27 cellular contexts compared by ENCODE assay signal in genomic region chr11:68057807-68058206, GRCh38. TPM values are rescaled to one million over a fixed set of nuclear protein-coding genes. Genes with fewer than 3 reads are reported as not detected.
DNase-seq lines count a peak whose midpoint lies in the region; ATAC-seq, FAIRE-seq and TF ChIP-seq lines count a peak whose summit lies in the region.
"Had no signal": no experiment of that assay in that cellular context is flagged by ENCODE, and none has a peak within 500 bp of the region (broad histone marks: within the 10 kb centered on the region; RNA-seq: fewer than 3 reads in every experiment).

No MANE protein-coding gene starts in this region.

- TF ChIP-seq EP300 in K562 (IDR thresholded peaks at IDR 0.05; ENCODE audit: low read length): no peak

- DNase-seq in activated T-cell treated with anti-CD3 and anti-CD28 coated beads, Interleukin-2, amount 50 U/mL, for 24 hours: no peak
- no peak for DNase-seq in activated T-cell treated with anti-CD3 and anti-CD28 coated beads, Interleukin-2, amount 50 U/mL, for 48 hours
- DNase-seq in K562 (ENCODE audit: extremely low read depth in 1 of 4, low spot score in 3 of 4): no peak
- no peak for DNase-seq in stimulated activated naive B cell treated with anti-CD40 and anti-IgM and Interleukin-4, amounts not matched to agents 10 μg/mL and 1 μg/mL and 100 μg/mL, for 72 hours
- DNase-seq: CD4-positive, alpha-beta T cell; COR-L47; GOT3; KBM-7; NCI-H1105 treated with DMSO at 0.1 percent for 48 hours; NCI-H146; NCI-H1930; NCI-H2107; NCI-H446; NCI-H526; NCI-H82; NK-92 treated with Interleukin-12 subunit alpha and Interleukin-12 subunit beta, amount 100 ng/mL, for 24 hours; PC-9; SJCRH30 had no signal

- TF ChIP-seq CTCF in HEK293 (tag by site-specific recombination; IDR thresholded peaks at IDR 0.05): no peak
- no peak for TF ChIP-seq CTCF in K562 (IDR thresholded peaks at IDR 0.05 in 2 of 3, conservative IDR thresholded peaks at IDR 0.05 in 1 of 3; ENCODE audit: insufficient read depth in 2 of 3, low read depth in 1 of 3, low read length in 3 of 3)

- H3K27ac ChIP-seq in HEK293 (ENCODE audit: extremely low read depth, low read depth, low read length) (no peak overlapping the region), K562 (ENCODE audit: extremely low read depth, low read depth, low read length) (no peak overlapping the region)
- H3K27ac ChIP-seq: BLaER1 treated with 17β-estradiol and CSF1 and Interleukin-3, amounts not matched to agents 10 nM and 100 nM; PC-9; SJCRH30 had no signal

- H3K9me3 Mint-ChIP-seq in activated T-cell treated with anti-CD3 and anti-CD28 coated beads, Interleukin-2, amount 50 U/mL, for 24 hours: no peaks in the 10 kb centered on the region
- H3K9me3 Mint-ChIP-seq in stimulated activated naive B cell treated with anti-CD40 and anti-IgM and Interleukin-4, amounts not matched to agents 10 μg/mL and 1 μg/mL and 100 μg/mL, for 72 hours: no peaks in the 10 kb centered on the region
- H3K9me3 Mint-ChIP-seq: CD4-positive, alpha-beta T cell had no signal

- no peak for FAIRE-seq in K562 (lab: Jason Lieb, UNC)
- FAIRE-seq: A204.1, G401.6 had no signal

- H3K4me1 Mint-ChIP-seq in activated T-cell treated with anti-CD3 and anti-CD28 coated beads, Interleukin-2, amount 50 U/mL, for 24 hours (ENCODE audit: low read depth): peaks cover 3% of the 10 kb centered on the region
- H3K4me1 Mint-ChIP-seq in stimulated activated naive B cell treated with anti-CD40 and anti-IgM and Interleukin-4, amounts not matched to agents 10 μg/mL and 1 μg/mL and 100 μg/mL, for 72 hours: no peaks in the 10 kb centered on the region

- H3K27me3 ChIP-seq in K562 (ENCODE audit: control insufficient read depth in 2 of 2, insufficient read depth in 2 of 2, low read length in 2 of 2): no peaks in the 10 kb centered on the region
- H3K27me3 ChIP-seq: BLaER1 treated with 17β-estradiol and CSF1 and Interleukin-3, amounts not matched to agents 10 nM and 100 nM; SJCRH30 had no signal

- no peaks in the 10 kb centered on the region for H4K20me1 ChIP-seq in K562 (replicated peaks; ENCODE audit: control insufficient read depth, insufficient read depth, low read length)

- TF ChIP-seq RAD21 in K562 (CRISPR knock-in tag; conservative IDR thresholded peaks at IDR 0.05 in 1 of 2, IDR thresholded peaks at IDR 0.05 in 1 of 2): no peak

- no peaks in the 10 kb centered on the region for H3K9me1 ChIP-seq in K562 (ENCODE audit: control insufficient read depth, insufficient read depth, low read length)

- ATAC-seq in K562 (no peak), HG02938 (IDR thresholded peaks at IDR 0.05; ENCODE audit: unreplicated experiment) (no peak), HG03520 (IDR thresholded peaks at IDR 0.05; ENCODE audit: unreplicated experiment) (no peak)
- ATAC-seq in stimulated activated naive B cell treated with anti-CD40 and anti-IgM and Interleukin-4, amounts not matched to agents 10 μg/mL and 1 μg/mL and 100 μg/mL, for 72 hours (replicated peaks): no peak
- ATAC-seq: HCT116, Right ventricle myocardium inferior, SK-N-SH treated with all-trans-retinoic acid at 6 μM for 48 hours had no signal

- BruUV-seq in K562 (replicated peaks; lab: Mats Ljungman, UMichigan): no TSS peak

- intact Hi-C loops in K562 (cut with micrococcal nuclease): no loop called here

- no peaks in the 10 kb centered on the region for H3K79me2 ChIP-seq in K562 (ENCODE audit: control insufficient read depth, insufficient read depth, low read length)

- H3K36me3 Mint-ChIP-seq in activated T-cell treated with anti-CD3 and anti-CD28 coated beads, Interleukin-2, amount 50 U/mL, for 24 hours (ENCODE audit: low read depth): peaks cover 35% of the 10 kb centered on the region
- peaks cover 44 to 58% of the 10 kb centered on the region in 2 donors for H3K36me3 Mint-ChIP-seq in stimulated activated naive B cell treated with anti-CD40 and anti-IgM and Interleukin-4, amounts not matched to agents 10 μg/mL and 1 μg/mL and 100 μg/mL, for 72 hours

- TF ChIP-seq POLR2A in K562 (conservative IDR thresholded peaks at IDR 0.05): no peak

- H3K36me3 ChIP-seq in HEK293 (ENCODE audit: control insufficient read depth in 2 of 2, insufficient read depth in 1 of 2, low read length in 2 of 2) (peaks cover 0 to 52% of the 10 kb centered on the region in 2 experiments; a peak in 2 of 3 replicates), K562 (ENCODE audit: control insufficient read depth, insufficient read depth, low read length) (peaks cover 48% of the 10 kb centered on the region; the same call in 2 of the 3 replicates)

- in situ Hi-C loops in K562 (cut with MboI): no loop called here

- H3K27me3 Mint-ChIP-seq in activated T-cell treated with anti-CD3 and anti-CD28 coated beads, Interleukin-2, amount 50 U/mL, for 24 hours: no peaks in the 10 kb centered on the region
- H3K27me3 Mint-ChIP-seq in stimulated activated naive B cell treated with anti-CD40 and anti-IgM and Interleukin-4, amounts not matched to agents 10 μg/mL and 1 μg/mL and 100 μg/mL, for 72 hours: no peaks in the 10 kb centered on the region
- H3K27me3 Mint-ChIP-seq: CD4-positive, alpha-beta T cell had no signal

- WGBS in K562 (ENCODE audit: insufficient coverage, low coverage, missing lambda C conversion rate): 90% methylated on average over 4 of the region's 4 CpGs

- POLR2A ChIA-PET in HEK293 (lab: Yijun Ruan, JAX) (no interaction called here), K562 (lab: Yijun Ruan, JAX) (interaction anchor here (0.9 kb wide), 1 partner anchor 9 kb away, joined by 4 read pairs; no protein-coding TSS in a partner anchor)

- H3K27ac Mint-ChIP-seq in activated T-cell treated with anti-CD3 and anti-CD28 coated beads, Interleukin-2, amount 50 U/mL, for 24 hours: peak overlapping the region; percentile 14
- peak overlapping the region; percentile 51 for H3K27ac Mint-ChIP-seq in stimulated activated naive B cell treated with anti-CD40 and anti-IgM and Interleukin-4, amounts not matched to agents 10 μg/mL and 1 μg/mL and 100 μg/mL, for 72 hours
- H3K27ac Mint-ChIP-seq: CD4-positive, alpha-beta T cell had no signal

- H3K4me1 ChIP-seq in HEK293 (ENCODE audit: control insufficient read depth, insufficient read depth, low read length): no peaks in the 10 kb centered on the region
- peaks cover 0 to 8% of the 10 kb centered on the region in 2 experiments; a peak in 1 of 5 replicates for H3K4me1 ChIP-seq in K562 (replicated peaks in 1 of 2; ENCODE audit: control insufficient read depth in 2 of 2, insufficient read depth in 2 of 2, low read length in 2 of 2)
- H3K4me1 ChIP-seq: SJCRH30 had no signal

- H3K4me3 ChIP-seq in HEK293 (ENCODE audit: low read depth, low read length) (no peak overlapping the region), K562 (no peak overlapping the region)
- H3K4me3 ChIP-seq: BLaER1 treated with 17β-estradiol and CSF1 and Interleukin-3, amounts not matched to agents 10 nM and 100 nM; PC-9; SJCRH30 had no signal

- H3K4me3 Mint-ChIP-seq in activated T-cell treated with anti-CD3 and anti-CD28 coated beads, Interleukin-2, amount 50 U/mL, for 24 hours: no peak overlapping the region
- no peak overlapping the region for H3K4me3 Mint-ChIP-seq in stimulated activated naive B cell treated with anti-CD40 and anti-IgM and Interleukin-4, amounts not matched to agents 10 μg/mL and 1 μg/mL and 100 μg/mL, for 72 hours
- H3K4me3 Mint-ChIP-seq: CD4-positive, alpha-beta T cell had no signal

- H3K4me2 ChIP-seq in K562 (ENCODE audit: insufficient read depth, low read length): no peak overlapping the region
- H3K4me2 ChIP-seq: BLaER1 treated with 17β-estradiol and CSF1 and Interleukin-3, amounts not matched to agents 10 nM and 100 nM; PC-9 had no signal

- CTCF ChIA-PET in HEK293 (lab: Yijun Ruan, JAX) (no interaction called here), K562 (lab: Yijun Ruan, JAX; ENCODE audit: low intra/inter-chr PET ratio) (no interaction called here)

- H3K9me3 ChIP-seq in HEK293 (ENCODE audit: control insufficient read depth, insufficient read depth, low read depth, low read length): no peaks in the 10 kb centered on the region
- no peaks in the 10 kb centered on the region for H3K9me3 ChIP-seq in K562 (replicated peaks; ENCODE audit: control insufficient read depth, insufficient read depth, low read depth, low read length)
- H3K9me3 ChIP-seq: BLaER1 treated with 17β-estradiol and CSF1 and Interleukin-3, amounts not matched to agents 10 nM and 100 nM; SJCRH30 had no signal

- no peak overlapping the region for H3K9ac ChIP-seq in K562 (ENCODE audit: insufficient read depth in 1 of 2, low read depth in 2 of 2, low read length in 2 of 2)
- H3K9ac ChIP-seq: BLaER1 treated with 17β-estradiol and CSF1 and Interleukin-3, amounts not matched to agents 10 nM and 100 nM had no signal

- H2AFZ ChIP-seq in K562 (ENCODE audit: low read depth, low read length): no peak overlapping the region
- H2AFZ ChIP-seq: PC-9 had no signal

RNA-seq across cellular contexts. Expression of gene TCIRG1, which starts 19.0 kb away (rescaled TPM):
- total RNA-seq in K562 (2011; cell fraction: chromatin; rRNA removed; ENCODE audit: low replicate concordance): 106 and 531 TPM in 2 replicates
- total RNA-seq in K562 (2011; cell fraction: nucleolus; rRNA removed): 492 and 517 TPM in 2 replicates
- 190 and 232 TPM in 2 replicates for total RNA-seq in K562 (2011; cell fraction: nucleoplasm; rRNA removed)
- total RNA-seq in K562 (2014; rRNA removed) (78.0 and 82.8 TPM in 2 replicates), K562 (2014; rRNA removed; fragmentation: Illumina TruSeq; extraction: Trizol) (2.5 and 5.5 TPM in 2 replicates), K562 (2015; rRNA removed; fragmentation: Illumina TruSeq; extraction: Trizol) (24.4 and 28.7 TPM in 2 replicates), K562 (2021) (96.4 and 108 TPM in 2 replicates)
- polyA plus RNA-seq in K562 (2011; rRNA removed) (31.1 and 72.7 TPM in 2 replicates), K562 (2014; fragmentation: Illumina TruSeq; extraction: Trizol) (13.1 and 33.3 TPM in 2 replicates), K562 (2014; fragmentation: Nextera tagmentation; extraction: Ambion mirVana) (1 to 10 TPM in 1 of 2 experiments, under 1 TPM in 1; 0.49 to 1.9 TPM), K562 (2014; rRNA removed) (113 and 143 TPM in 2 replicates)
- 56.1 and 92.6 TPM in 2 replicates for polyA plus RNA-seq in K562 (2011; cell fraction: cytosol; rRNA removed)
- polyA plus RNA-seq in K562 (2011; cell fraction: nucleus; rRNA removed): 923 and 1,215 TPM in 2 replicates
- 55.4 and 115 TPM in 2 replicates for polyA plus RNA-seq in K562 (2012)
- polyA minus RNA-seq in K562 (2011; rRNA and poly(A)+ RNA removed): 9.7 and 11.0 TPM in 2 replicates
- polyA minus RNA-seq in K562 (2011; cell fraction: cytosol; rRNA and poly(A)+ RNA removed): 28.2 and 33.0 TPM in 2 replicates
- polyA minus RNA-seq in K562 (2011; cell fraction: nucleus; rRNA and poly(A)+ RNA removed): 139 and 154 TPM in 2 replicates

RNA-seq across cellular contexts. Expression of gene NDUFS8, which starts 27.3 kb away (rescaled TPM):
- 41.2 and 158 TPM in 2 replicates for total RNA-seq in K562 (2011; cell fraction: chromatin; rRNA removed; ENCODE audit: low replicate concordance)
- 168 and 170 TPM in 2 replicates for total RNA-seq in K562 (2011; cell fraction: nucleolus; rRNA removed)
- 99.4 and 102 TPM in 2 replicates for total RNA-seq in K562 (2011; cell fraction: nucleoplasm; rRNA removed)
- total RNA-seq in K562 (2014; rRNA removed): 351 and 419 TPM in 2 replicates
- total RNA-seq in K562 (2014; rRNA removed; fragmentation: Illumina TruSeq; extraction: Trizol): 60.0 and 91.3 TPM in 2 replicates
- 146 and 150 TPM in 2 replicates for total RNA-seq in K562 (2015; rRNA removed; fragmentation: Illumina TruSeq; extraction: Trizol)
- 271 and 294 TPM in 2 replicates for total RNA-seq in K562 (2021)
- polyA plus RNA-seq in K562 (2011; rRNA removed): 67.2 and 68.7 TPM in 2 replicates
- polyA plus RNA-seq in K562 (2011; cell fraction: cytosol; rRNA removed): 181 and 505 TPM in 2 replicates
- 116 and 178 TPM in 2 replicates for polyA plus RNA-seq in K562 (2011; cell fraction: nucleus; rRNA removed)
- polyA plus RNA-seq in K562 (2012): 247 and 317 TPM in 2 replicates
- 101 and 156 TPM in 2 replicates for polyA plus RNA-seq in K562 (2014; fragmentation: Illumina TruSeq; extraction: Trizol)
- polyA plus RNA-seq in K562 (2014; fragmentation: Nextera tagmentation; extraction: Ambion mirVana): 10 to 100 TPM; 36.5 to 65.1 TPM
- polyA plus RNA-seq in K562 (2014; rRNA removed): 241 and 257 TPM in 2 replicates
- polyA minus RNA-seq in K562 (2011; rRNA and poly(A)+ RNA removed): 28.2 and 47.3 TPM in 2 replicates
- polyA minus RNA-seq in K562 (2011; cell fraction: cytosol; rRNA and poly(A)+ RNA removed): 128 and 135 TPM in 2 replicates
- 55.5 and 65.1 TPM in 2 replicates for polyA minus RNA-seq in K562 (2011; cell fraction: nucleus; rRNA and poly(A)+ RNA removed)

RNA-seq across cellular contexts. Expression of gene ALDH3B1, which starts 47.7 kb away (rescaled TPM):
- total RNA-seq in K562 (2011; cell fraction: chromatin; rRNA removed; ENCODE audit: low replicate concordance): 0.14 and 0.70 TPM in 2 replicates
- total RNA-seq in K562 (2011; cell fraction: nucleolus; rRNA removed): 0.13 and 0.17 TPM in 2 replicates
- total RNA-seq in K562 (2011; cell fraction: nucleoplasm; rRNA removed): 0.07 and 0.15 TPM in 2 replicates
- total RNA-seq in K562 (2014; rRNA removed) (0.37 TPM in 1 of 2 replicates, not detected in the other), K562 (2014; rRNA removed; fragmentation: Illumina TruSeq; extraction: Trizol) (0.04 TPM in 1 of 2 replicates, not detected in the other), K562 (2015; rRNA removed; fragmentation: Illumina TruSeq; extraction: Trizol) (0.07 and 0.08 TPM in 2 replicates), K562 (2021) (0.13 and 0.35 TPM in 2 replicates)
- polyA plus RNA-seq in K562 (2011; rRNA removed) (0.10 and 0.19 TPM in 2 replicates), K562 (2014; fragmentation: Illumina TruSeq; extraction: Trizol) (0.06 and 0.15 TPM in 2 replicates), K562 (2014; fragmentation: Nextera tagmentation; extraction: Ambion mirVana) (under 1 TPM in 1 of 2 experiments, not detected in 1; 0.01 TPM), K562 (2014; rRNA removed) (0.21 and 0.43 TPM in 2 replicates)
- 0.18 and 0.36 TPM in 2 replicates for polyA plus RNA-seq in K562 (2011; cell fraction: cytosol; rRNA removed)
- polyA plus RNA-seq in K562 (2011; cell fraction: nucleus; rRNA removed): 0.21 and 0.30 TPM in 2 replicates
- 0.42 and 1.4 TPM in 2 replicates for polyA plus RNA-seq in K562 (2012)
- polyA minus RNA-seq in K562 (2011; rRNA and poly(A)+ RNA removed): 0.03 TPM in 1 of 2 replicates, not detected in the other
- 1.5 TPM in 1 of 2 replicates, not detected in the other for polyA minus RNA-seq in K562 (2011; cell fraction: cytosol; rRNA and poly(A)+ RNA removed)
- 0.11 and 0.54 TPM in 2 replicates for polyA minus RNA-seq in K562 (2011; cell fraction: nucleus; rRNA and poly(A)+ RNA removed)

RNA-seq across cellular contexts. Expression of gene UNC93B1, which starts 53.9 kb away (rescaled TPM):
- total RNA-seq in K562 (2011; cell fraction: chromatin; rRNA removed; ENCODE audit: low replicate concordance): 14.0 and 42.4 TPM in 2 replicates
- 38.0 and 40.8 TPM in 2 replicates for total RNA-seq in K562 (2011; cell fraction: nucleolus; rRNA removed)
- total RNA-seq in K562 (2011; cell fraction: nucleoplasm; rRNA removed): 17.3 and 24.9 TPM in 2 replicates
- total RNA-seq in K562 (2014; rRNA removed): 10.1 and 12.2 TPM in 2 replicates
- 3.7 and 4.3 TPM in 2 replicates for total RNA-seq in K562 (2014; rRNA removed; fragmentation: Illumina TruSeq; extraction: Trizol)
- 2.3 and 3.3 TPM in 2 replicates for total RNA-seq in K562 (2015; rRNA removed; fragmentation: Illumina TruSeq; extraction: Trizol)
- 13.6 and 14.1 TPM in 2 replicates for total RNA-seq in K562 (2021)
- 8.6 and 10.0 TPM in 2 replicates for polyA plus RNA-seq in K562 (2011; rRNA removed)
- 11.3 and 17.7 TPM in 2 replicates for polyA plus RNA-seq in K562 (2011; cell fraction: cytosol; rRNA removed)
- 30.9 and 40.1 TPM in 2 replicates for polyA plus RNA-seq in K562 (2011; cell fraction: nucleus; rRNA removed)
- 6.5 and 9.5 TPM in 2 replicates for polyA plus RNA-seq in K562 (2012)
- polyA plus RNA-seq in K562 (2014; fragmentation: Illumina TruSeq; extraction: Trizol): 5.1 and 6.5 TPM in 2 replicates
- under 1 TPM; 0.10 to 0.17 TPM for polyA plus RNA-seq in K562 (2014; fragmentation: Nextera tagmentation; extraction: Ambion mirVana)
- 7.3 and 11.6 TPM in 2 replicates for polyA plus RNA-seq in K562 (2014; rRNA removed)
- 5.2 and 8.3 TPM in 2 replicates for polyA minus RNA-seq in K562 (2011; rRNA and poly(A)+ RNA removed)
- polyA minus RNA-seq in K562 (2011; cell fraction: cytosol; rRNA and poly(A)+ RNA removed): 9.3 and 11.6 TPM in 2 replicates
- 12.3 and 12.5 TPM in 2 replicates for polyA minus RNA-seq in K562 (2011; cell fraction: nucleus; rRNA and poly(A)+ RNA removed)
- total RNA-seq: SJCRH30 had no signal
